6 cellular contexts compared by ENCODE assay signal in the genomic region with DNA sequence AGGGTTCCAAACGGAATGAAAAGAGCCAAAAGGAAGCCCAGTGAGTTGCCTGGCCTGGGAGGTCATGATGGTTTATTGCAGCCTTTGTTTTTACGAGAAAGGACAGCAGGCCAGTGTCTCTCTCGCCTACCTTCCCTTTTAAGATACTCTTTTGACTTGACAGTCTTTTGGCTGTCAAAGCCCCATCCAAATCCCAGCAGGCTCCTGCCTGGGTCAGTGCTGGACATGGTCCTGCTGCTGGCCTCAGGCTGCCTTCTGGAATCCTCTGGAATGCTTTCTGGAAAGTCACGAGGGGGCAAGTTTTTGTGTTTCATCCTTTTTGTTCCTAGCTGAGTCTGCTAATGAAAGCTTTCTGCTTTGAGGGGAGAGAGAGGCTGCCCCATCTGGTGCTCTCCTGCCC.
"Had no signal": no experiment of that assay in that cellular context is flagged by ENCODE, and none has a peak within 500 bp of the region (broad histone marks: within the 10 kb centered on the region; RNA-seq: fewer than 3 reads in every experiment).

No MANE protein-coding gene starts in this region.

- H2AFZ ChIP-seq: GM23338 had no signal

- H3K4me3 ChIP-seq: GM23338, K562 had no signal

- ATAC-seq: GM23338, K562 had no signal

- DNase-seq: H9, HCEC 1CT, IMR-90, KG1 had no signal

- H3K4me2 ChIP-seq: GM23338 had no signal
